In genomic region chrX:85429066-85429465, GRCh38 we compare ENCODE assay signal across 10 cellular contexts. TPM values are rescaled to one million over a fixed set of nuclear protein-coding genes. Genes with fewer than 3 reads are reported as not detected.
"Had no signal": no experiment of that assay in that cellular context is flagged by ENCODE, and none has a peak within 500 bp of the region (broad histone marks: within the 10 kb centered on the region; RNA-seq: fewer than 3 reads in every experiment).

No MANE protein-coding gene starts in this region.

- H3K4me1 Mint-ChIP-seq: GM23338 had no signal

- H3K4me3 Mint-ChIP-seq: GM23338, H9 had no signal

- H3K4me1 ChIP-seq: HAP-1 had no signal

- H3K27ac Mint-ChIP-seq: GM23338, H9 had no signal

- FAIRE-seq: H1, H54 had no signal

- H3K4me3 ChIP-seq: GM23248, GM23338, HAP-1 had no signal

- H3K36me3 ChIP-seq: HAP-1 had no signal

- ATAC-seq: GM23338, HCT116 had no signal

- H3K27ac ChIP-seq: GM23248 had no signal

- H3K9me3 ChIP-seq: HAP-1 had no signal

- DNase-seq: GM23248, GOT3, H7, H9, HCEC 1CT had no signal

- H3K9me3 Mint-ChIP-seq: GM23338 had no signal

RNA-seq across cellular contexts. Expression of gene POF1B, which starts 49.6 kb away (rescaled TPM):
- total RNA-seq: GM23248, H1, H7, H9 had no signal
